In genomic region chr12:81077686-81078441, GRCh38 we compare ENCODE assay signal across 8 cellular contexts. TPM values are rescaled to one million over a fixed set of nuclear protein-coding genes. Genes with fewer than 3 reads are reported as not detected.
DNase-seq lines count a peak whose midpoint lies in the region; ATAC-seq and TF ChIP-seq lines count a peak whose summit lies in the region.

A gene with protein sequence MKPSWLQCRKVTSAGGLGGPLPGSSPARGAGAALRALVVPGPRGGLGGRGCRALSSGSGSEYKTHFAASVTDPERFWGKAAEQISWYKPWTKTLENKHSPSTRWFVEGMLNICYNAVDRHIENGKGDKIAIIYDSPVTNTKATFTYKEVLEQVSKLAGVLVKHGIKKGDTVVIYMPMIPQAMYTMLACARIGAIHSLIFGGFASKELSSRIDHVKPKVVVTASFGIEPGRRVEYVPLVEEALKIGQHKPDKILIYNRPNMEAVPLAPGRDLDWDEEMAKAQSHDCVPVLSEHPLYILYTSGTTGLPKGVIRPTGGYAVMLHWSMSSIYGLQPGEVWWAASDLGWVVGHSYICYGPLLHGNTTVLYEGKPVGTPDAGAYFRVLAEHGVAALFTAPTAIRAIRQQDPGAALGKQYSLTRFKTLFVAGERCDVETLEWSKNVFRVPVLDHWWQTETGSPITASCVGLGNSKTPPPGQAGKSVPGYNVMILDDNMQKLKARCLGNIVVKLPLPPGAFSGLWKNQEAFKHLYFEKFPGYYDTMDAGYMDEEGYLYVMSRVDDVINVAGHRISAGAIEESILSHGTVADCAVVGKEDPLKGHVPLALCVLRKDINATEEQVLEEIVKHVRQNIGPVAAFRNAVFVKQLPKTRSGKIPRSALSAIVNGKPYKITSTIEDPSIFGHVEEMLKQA (plus strand): TSS chr12:81078079. CDS start chr12:81078121, 42 bp downstream.

- intact Hi-C loops in testis (cut with DNase I; ENCODE audit: low total_unique reads): no loop called here

- peaks cover 0 to 3% of the 10 kb centered on the region in 2 donors for H3K27me3 ChIP-seq in duodenal mucosa (ENCODE audit: control insufficient read depth in 1 of 2, insufficient read depth in 2 of 2, low read length in 2 of 2)
- H3K27me3 ChIP-seq in liver (ENCODE audit: control insufficient read depth in 4 of 4, insufficient read depth in 4 of 4, low read length in 3 of 4): no peaks in the 10 kb centered on the region
- no peaks in the 10 kb centered on the region for H3K27me3 ChIP-seq in testis

- H3K4me1 ChIP-seq in duodenal mucosa (ENCODE audit: control insufficient read depth in 1 of 2, insufficient read depth in 2 of 2, low read length in 2 of 2) (no peaks in the 10 kb centered on the region), liver (ENCODE audit: control insufficient read depth in 4 of 4, insufficient read depth in 4 of 4, low read length in 3 of 4) (peaks cover 0 to 45% (median 8%) of the 10 kb centered on the region in 4 donors), testis (no peaks in the 10 kb centered on the region)

- TF ChIP-seq RAD21 in liver (IDR thresholded peaks at IDR 0.05): peak in 1 of 2 donors; percentile 3

- H3K36me3 ChIP-seq in duodenal mucosa (ENCODE audit: control insufficient read depth in 1 of 2, insufficient read depth in 2 of 2, low read length in 2 of 2) (no peaks in the 10 kb centered on the region), liver (ENCODE audit: control insufficient read depth in 4 of 4, insufficient read depth in 3 of 4, low read depth in 1 of 4, low read length in 3 of 4) (no peaks in the 10 kb centered on the region), testis (ENCODE audit: low read depth, missing control alignments) (no peaks in the 10 kb centered on the region)

- H3K9me3 ChIP-seq in duodenal mucosa (ENCODE audit: control insufficient read depth in 1 of 2, low read length in 2 of 2) (no peaks in the 10 kb centered on the region), liver (ENCODE audit: control insufficient read depth in 4 of 4, low read length in 3 of 4) (no peaks in the 10 kb centered on the region), testis (no peaks in the 10 kb centered on the region)

- no peak for ATAC-seq in GM18858 (IDR thresholded peaks at IDR 0.05; ENCODE audit: unreplicated experiment)
- no peak for ATAC-seq in HG03460 (IDR thresholded peaks at IDR 0.05; ENCODE audit: unreplicated experiment)

- DNase-seq in M059J (ENCODE audit: low read depth) (peak; percentile 9), testis (peak; percentile 72), NCI-H748 treated with DMSO at 0.1 percent for 48 hours (lab: John Stamatoyannopoulos, UW) (no peak)
- DNase-seq in effector CD8-positive, alpha-beta T cell (lab: John Stamatoyannopoulos, UW): no peak

- TF ChIP-seq POLR2A in testis (IDR thresholded peaks at IDR 0.05): no peak

- 2% methylated on average over 49 of the region's 49 CpGs for WGBS in liver
- 1 to 2% methylated on average over 28 to 32 of the region's 49 CpGs for WGBS in testis, 2 donors

- H3K9ac ChIP-seq in duodenal mucosa (ENCODE audit: low read depth in 1 of 2, low read length in 2 of 2) (peak within 1 kb of the TSS in 1 of 2 donors; percentile 50), liver (ENCODE audit: low read depth in 1 of 2, low read length in 2 of 2) (peak within 1 kb of the TSS; percentile 42 to 83)

- H3K4me3 ChIP-seq in duodenal mucosa (ENCODE audit: low read depth in 1 of 2, low read length in 2 of 2) (peak within 1 kb of the TSS; percentile 55 to 62), liver (ENCODE audit: low read depth in 1 of 3, low read length in 3 of 3) (peak within 1 kb of the TSS; percentile 77 to 91 (median 85)), testis (peak within 1 kb of the TSS; percentile 63 to 77)

- TF ChIP-seq CTCF in liver (IDR thresholded peaks at IDR 0.05; ENCODE audit: low read depth, low read length, missing input control) (no peak), testis (IDR thresholded peaks at IDR 0.05) (no peak)

- H3K27ac ChIP-seq in duodenal mucosa (ENCODE audit: low read depth, low read length): peak within 1 kb of the TSS; percentile 17
- peak within 1 kb of the TSS; percentile 74 to 82 for H3K27ac ChIP-seq in liver (ENCODE audit: low read depth in 1 of 2, low read length in 2 of 2)
- H3K27ac ChIP-seq in testis: peak within 1 kb of the TSS; percentile 81 to 85

TF ChIP-seq in liver, 16 proteins besides CTCF, POLR2A, EP300 and RAD21:
- TF ChIP-seq GABPA (IDR thresholded peaks at IDR 0.05 in 1 of 2, conservative IDR thresholded peaks at IDR 0.05 in 1 of 2) (no peak), TAF1 (conservative IDR thresholded peaks at IDR 0.05) (peak; percentile 42), JUND (IDR thresholded peaks at IDR 0.05) (peak in 1 of 2 donors; percentile 25), RXRA (IDR thresholded peaks at IDR 0.05) (peak; percentile 37 to 75), YY1 (IDR thresholded peaks at IDR 0.05) (peak; percentile 12), ZBTB33 (IDR thresholded peaks at IDR 0.05) (no peak), FOXA1 (IDR thresholded peaks at IDR 0.05) (no peak), EGR1 (IDR thresholded peaks at IDR 0.05; ENCODE audit: low read depth in 2 of 2) (peak in 1 of 2 donors; percentile 50), NR2F2 (IDR thresholded peaks at IDR 0.05) (no peak), HNF4A (conservative IDR thresholded peaks at IDR 0.05) (peak; percentile 28 to 67), HNF4G (IDR thresholded peaks at IDR 0.05) (no peak), SP1 (IDR thresholded peaks at IDR 0.05) (no peak), FOXA2 (IDR thresholded peaks at IDR 0.05) (no peak)
- TF ChIP-seq, protein P1, sequence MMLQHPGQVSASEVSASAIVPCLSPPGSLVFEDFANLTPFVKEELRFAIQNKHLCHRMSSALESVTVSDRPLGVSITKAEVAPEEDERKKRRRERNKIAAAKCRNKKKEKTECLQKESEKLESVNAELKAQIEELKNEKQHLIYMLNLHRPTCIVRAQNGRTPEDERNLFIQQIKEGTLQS (IDR thresholded peaks at IDR 0.05): no peak
- TF ChIP-seq, protein P2, sequence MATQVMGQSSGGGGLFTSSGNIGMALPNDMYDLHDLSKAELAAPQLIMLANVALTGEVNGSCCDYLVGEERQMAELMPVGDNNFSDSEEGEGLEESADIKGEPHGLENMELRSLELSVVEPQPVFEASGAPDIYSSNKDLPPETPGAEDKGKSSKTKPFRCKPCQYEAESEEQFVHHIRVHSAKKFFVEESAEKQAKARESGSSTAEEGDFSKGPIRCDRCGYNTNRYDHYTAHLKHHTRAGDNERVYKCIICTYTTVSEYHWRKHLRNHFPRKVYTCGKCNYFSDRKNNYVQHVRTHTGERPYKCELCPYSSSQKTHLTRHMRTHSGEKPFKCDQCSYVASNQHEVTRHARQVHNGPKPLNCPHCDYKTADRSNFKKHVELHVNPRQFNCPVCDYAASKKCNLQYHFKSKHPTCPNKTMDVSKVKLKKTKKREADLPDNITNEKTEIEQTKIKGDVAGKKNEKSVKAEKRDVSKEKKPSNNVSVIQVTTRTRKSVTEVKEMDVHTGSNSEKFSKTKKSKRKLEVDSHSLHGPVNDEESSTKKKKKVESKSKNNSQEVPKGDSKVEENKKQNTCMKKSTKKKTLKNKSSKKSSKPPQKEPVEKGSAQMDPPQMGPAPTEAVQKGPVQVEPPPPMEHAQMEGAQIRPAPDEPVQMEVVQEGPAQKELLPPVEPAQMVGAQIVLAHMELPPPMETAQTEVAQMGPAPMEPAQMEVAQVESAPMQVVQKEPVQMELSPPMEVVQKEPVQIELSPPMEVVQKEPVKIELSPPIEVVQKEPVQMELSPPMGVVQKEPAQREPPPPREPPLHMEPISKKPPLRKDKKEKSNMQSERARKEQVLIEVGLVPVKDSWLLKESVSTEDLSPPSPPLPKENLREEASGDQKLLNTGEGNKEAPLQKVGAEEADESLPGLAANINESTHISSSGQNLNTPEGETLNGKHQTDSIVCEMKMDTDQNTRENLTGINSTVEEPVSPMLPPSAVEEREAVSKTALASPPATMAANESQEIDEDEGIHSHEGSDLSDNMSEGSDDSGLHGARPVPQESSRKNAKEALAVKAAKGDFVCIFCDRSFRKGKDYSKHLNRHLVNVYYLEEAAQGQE (IDR thresholded peaks at IDR 0.05): no peak
- TF ChIP-seq, protein P3, sequence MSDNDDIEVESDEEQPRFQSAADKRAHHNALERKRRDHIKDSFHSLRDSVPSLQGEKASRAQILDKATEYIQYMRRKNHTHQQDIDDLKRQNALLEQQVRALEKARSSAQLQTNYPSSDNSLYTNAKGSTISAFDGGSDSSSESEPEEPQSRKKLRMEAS (IDR thresholded peaks at IDR 0.05): no peak

RNA-seq across cellular contexts. Expression of the gene that starts here (rescaled TPM):
- 1.4 and 2.6 TPM in 2 replicates for total RNA-seq in M059J (2014; rRNA removed; shearing (Covaris generic))
- total RNA-seq in liver: 10 to 100 TPM; 24.7 to 94.3 TPM
- 10 to 100 TPM; 18.2 to 40.4 TPM for polyA plus RNA-seq in liver
- 10 to 100 TPM; 17.1 to 22.8 TPM for total RNA-seq in testis
- 7.5 TPM for polyA plus RNA-seq in testis (ENCODE audit: insufficient read depth, low read depth, low replicate concordance)

Comparison
In these comparisons a context has a peak if more than half of its experiments do, and no peak if none do; other contexts are left out.
1. DNase-seq: peak in M059J (single experiment) and testis (single experiment); none in NCI-H748 treated with DMSO at 0.1 percent for 48 hours (single experiment) and effector CD8-positive, alpha-beta T cell (single experiment).
2. H3K27ac ChIP-seq: peak in every context shown above with its lines; median percentile 83 in testis; 78 in liver; 17 in duodenal mucosa.
3. Peak in every context shown above with its lines, with median percentiles within 50 percentile points of each other: H3K4me3 ChIP-seq.